24 cellular contexts compared by ENCODE assay signal in the genomic region with DNA sequence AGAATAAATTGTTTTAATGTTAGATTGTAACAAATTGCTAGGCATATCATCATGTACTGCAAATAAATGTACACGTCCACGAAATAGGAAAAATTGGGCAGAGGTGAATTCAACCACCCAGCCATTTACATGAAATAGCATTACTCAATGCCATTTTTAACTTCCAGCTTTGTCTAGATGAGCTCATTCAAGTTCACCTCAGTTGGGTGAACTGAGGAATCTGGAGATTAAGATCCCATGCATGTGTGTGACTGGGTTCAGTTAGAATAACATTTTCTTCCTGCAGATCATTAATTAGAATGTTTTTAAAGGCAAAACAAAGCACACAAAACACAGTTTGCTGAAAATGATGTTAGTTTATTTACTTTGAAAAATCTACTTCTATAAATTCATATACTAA.
"Had no signal": no experiment of that assay in that cellular context is flagged by ENCODE, and none has a peak within 500 bp of the region (broad histone marks: within the 10 kb centered on the region; RNA-seq: fewer than 3 reads in every experiment).

No MANE protein-coding gene starts in this region.

- H3K9me3 ChIP-seq: breast epithelium, MG63 had no signal

- H3K4me1 ChIP-seq: breast epithelium had no signal

- H3K4me3 ChIP-seq: breast epithelium, MG63, PC-9, SK-N-MC had no signal

- H3K4me1 Mint-ChIP-seq: activated B cell treated with CpG ODN at 0.5 μM for 24 hours; activated CD4-positive, alpha-beta T cell treated with anti-CD3 and anti-CD28 coated beads, Interleukin-2, amount 10 ng/mL, durations not matched to agents 24 days and 14 days; T-cell had no signal

- H3K27me3 Mint-ChIP-seq: activated B cell treated with CpG ODN at 0.5 μM for 24 hours; activated CD4-positive, alpha-beta T cell treated with anti-CD3 and anti-CD28 coated beads, Interleukin-2, amount 10 ng/mL, durations not matched to agents 24 days and 14 days; T-cell had no signal

- H3K4me3 Mint-ChIP-seq: activated B cell treated with CpG ODN at 0.5 μM for 24 hours; activated CD4-positive, alpha-beta T cell treated with anti-CD3 and anti-CD28 coated beads, Interleukin-2, amount 10 ng/mL, durations not matched to agents 24 days and 14 days; activated naive CD8-positive, alpha-beta T cell; activated T-cell treated with anti-CD3 and anti-CD28 coated beads, Interleukin-2, amount 50 U/mL, for 4 hours; T-cell had no signal

- H3K27ac Mint-ChIP-seq: activated B cell treated with CpG ODN at 0.5 μM for 24 hours; activated CD4-positive, alpha-beta T cell treated with anti-CD3 and anti-CD28 coated beads, Interleukin-2, amount 10 ng/mL, durations not matched to agents 24 days and 14 days; activated naive CD8-positive, alpha-beta T cell; T-cell had no signal

- H2AFZ ChIP-seq: PC-9 had no signal

- H3K4me2 ChIP-seq: PC-9 had no signal

- H3K36me3 ChIP-seq: breast epithelium, MG63 had no signal

- H3K27ac ChIP-seq: breast epithelium, PC-9, SK-N-MC had no signal

- FAIRE-seq: TTC549 had no signal

- H3K36me3 Mint-ChIP-seq: activated naive CD8-positive, alpha-beta T cell; T-cell had no signal

- H3K9me3 Mint-ChIP-seq: activated B cell treated with CpG ODN at 0.5 μM for 24 hours; activated CD4-positive, alpha-beta T cell treated with anti-CD3 and anti-CD28 coated beads, Interleukin-2, amount 10 ng/mL, durations not matched to agents 24 days and 14 days; activated T-cell treated with anti-CD3 and anti-CD28 coated beads, Interleukin-2, amount 50 U/mL, for 4 hours had no signal

- DNase-seq: activated B cell treated with CpG ODN at 0.5 μM for 24 hours; activated CD4-positive, alpha-beta T cell treated with anti-CD3 and anti-CD28 coated beads for 1 hour; activated CD4-positive, alpha-beta T cell treated with anti-CD3 and anti-CD28 coated beads, Interleukin-2, amount 10 ng/mL, durations not matched to agents 24 days and 14 days; activated CD4-positive, alpha-beta T cell treated with anti-CD3 and anti-CD28 coated beads, Interleukin-2, amount 50 U/mL, for 48 hours; activated CD8-positive, alpha-beta memory T cell treated with anti-CD3 and anti-CD28 coated beads for 24 hours; activated effector memory CD4-positive, alpha-beta T cell treated with anti-CD3 and anti-CD28 coated beads, Interleukin-2, amount 50 U/mL, for 16 hours; activated naive CD4-positive, alpha-beta T cell treated with Interleukin-2 at 50 U/mL for 16 hours; activated T-cell treated with anti-CD3 and anti-CD28 coated beads, Interleukin-2, amount 50 U/mL, for 4 hours; anterior cingulate cortex; MG63; MV-4-11; NCI-H1092 treated with DMSO at 0.1 percent for 48 hours; NCI-H1417 treated with DMSO at 0.1 percent for 48 hours; NCI-H1694; NCI-H2081; NCI-H524; PC-9; T-cell; T-helper 2 cell; T1000 had no signal

- H3K27me3 ChIP-seq: breast epithelium, MG63 had no signal
